ENCODE assay signal across 1 cellular context in the genomic region with DNA sequence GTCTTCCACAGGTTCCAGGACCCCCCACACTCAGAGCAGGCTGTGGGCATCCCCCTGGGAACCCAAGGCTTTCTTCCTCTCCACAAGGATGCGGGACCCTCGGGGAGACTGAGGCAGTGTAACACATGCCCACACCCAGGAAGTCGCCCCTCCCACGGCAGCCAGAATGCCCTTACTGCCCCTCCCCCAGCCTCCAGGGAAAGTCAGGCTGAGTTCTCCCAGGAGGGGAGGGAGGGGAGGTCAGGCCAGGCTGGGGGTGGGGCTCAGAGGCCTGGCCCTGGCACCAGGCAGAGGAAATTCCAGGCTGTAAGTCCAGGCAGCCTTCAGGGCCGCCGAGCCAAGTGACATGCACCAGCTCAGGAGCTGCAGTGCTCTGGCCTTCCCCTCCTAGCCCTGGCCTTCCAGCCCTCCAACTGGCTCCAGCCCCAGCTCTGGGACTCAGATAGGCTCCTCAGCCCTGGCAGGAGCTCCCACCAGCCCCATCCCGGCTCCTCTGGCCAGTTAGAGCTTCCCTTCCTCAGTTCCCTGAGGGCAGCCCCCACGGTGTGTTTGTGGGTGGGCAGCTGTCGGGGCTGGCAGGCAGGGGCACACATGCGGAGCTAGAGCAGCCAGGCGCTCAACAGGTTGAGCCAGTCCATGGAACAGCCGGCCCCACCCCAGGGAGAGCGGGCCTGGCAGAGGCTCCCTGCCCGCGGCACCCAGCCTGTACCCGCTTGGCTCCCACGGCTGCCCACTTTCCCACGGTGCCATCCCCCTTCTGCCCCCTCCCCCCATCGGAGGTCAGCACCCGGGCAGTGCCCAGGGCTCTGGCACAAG.
A peak's percentile ranks its signal among the peaks of the same experiment; 100 is the strongest.
TF ChIP-seq lines count a peak whose summit lies in the region.

No MANE protein-coding gene starts in this region.

TF ChIP-seq in HepG2, 621 proteins besides CTCF, POLR2A, EP300 and RAD21 (continued from another document and continues in another):
- TF ChIP-seq HNF4A (CRISPR knock-in tag; IDR thresholded peaks at IDR 0.05) = peak; percentile 26
- TF ChIP-seq ZFP36L2 (CRISPR knock-in tag; IDR thresholded peaks at IDR 0.05) = no peak
- no peak for TF ChIP-seq KLF12 (CRISPR knock-in tag; IDR thresholded peaks at IDR 0.05; ENCODE audit: borderline replicate concordance)
- TF ChIP-seq SOX13 (IDR thresholded peaks at IDR 0.05) = no peak
- TF ChIP-seq SOX13 (CRISPR knock-in tag; conservative IDR thresholded peaks at IDR 0.05 in 1 of 2, IDR thresholded peaks at IDR 0.05 in 1 of 2) = peak in 1 of 2 experiments; percentile 43; a peak in 1 of 4 replicates
- no peak for TF ChIP-seq KDM1A (CRISPR knock-in tag; IDR thresholded peaks at IDR 0.05)
- no peak for TF ChIP-seq KLF16 (CRISPR knock-in tag; IDR thresholded peaks at IDR 0.05)
- TF ChIP-seq SAFB2 (CRISPR knock-in tag; IDR thresholded peaks at IDR 0.05; ENCODE audit: borderline replicate concordance, low read depth) = no peak
- TF ChIP-seq SUZ12 (IDR thresholded peaks at IDR 0.05; ENCODE audit: low read depth, low read length) = no peak
- TF ChIP-seq DPF2 (CRISPR knock-in tag; IDR thresholded peaks at IDR 0.05; ENCODE audit: borderline replicate concordance, low read depth) = 0 out of 2 replicates have a peak, but pooled peaks have one; percentile 38
- TF ChIP-seq ETV6 (CRISPR knock-in tag; conservative IDR thresholded peaks at IDR 0.05) = no peak
- no peak for TF ChIP-seq TBL1XR1 (IDR thresholded peaks at IDR 0.05; ENCODE audit: borderline replicate concordance, low read length, partially characterized antibody)
- TF ChIP-seq ZFP91 (CRISPR knock-in tag; IDR thresholded peaks at IDR 0.05; ENCODE audit: borderline replicate concordance) = peak; percentile 9; the same call in 1 of the 2 replicates
- no peak for TF ChIP-seq SMYD3 (CRISPR knock-in tag; IDR thresholded peaks at IDR 0.05)
- TF ChIP-seq, protein P1, sequence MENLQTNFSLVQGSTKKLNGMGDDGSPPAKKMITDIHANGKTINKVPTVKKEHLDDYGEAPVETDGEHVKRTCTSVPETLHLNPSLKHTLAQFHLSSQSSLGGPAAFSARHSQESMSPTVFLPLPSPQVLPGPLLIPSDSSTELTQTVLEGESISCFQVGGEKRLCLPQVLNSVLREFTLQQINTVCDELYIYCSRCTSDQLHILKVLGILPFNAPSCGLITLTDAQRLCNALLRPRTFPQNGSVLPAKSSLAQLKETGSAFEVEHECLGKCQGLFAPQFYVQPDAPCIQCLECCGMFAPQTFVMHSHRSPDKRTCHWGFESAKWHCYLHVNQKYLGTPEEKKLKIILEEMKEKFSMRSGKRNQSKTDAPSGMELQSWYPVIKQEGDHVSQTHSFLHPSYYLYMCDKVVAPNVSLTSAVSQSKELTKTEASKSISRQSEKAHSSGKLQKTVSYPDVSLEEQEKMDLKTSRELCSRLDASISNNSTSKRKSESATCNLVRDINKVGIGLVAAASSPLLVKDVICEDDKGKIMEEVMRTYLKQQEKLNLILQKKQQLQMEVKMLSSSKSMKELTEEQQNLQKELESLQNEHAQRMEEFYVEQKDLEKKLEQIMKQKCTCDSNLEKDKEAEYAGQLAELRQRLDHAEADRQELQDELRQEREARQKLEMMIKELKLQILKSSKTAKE (CRISPR knock-in tag; IDR thresholded peaks at IDR 0.05; ENCODE audit: borderline replicate concordance) = no peak
- TF ChIP-seq THAP11 (CRISPR knock-in tag; IDR thresholded peaks at IDR 0.05) = peak; percentile 67; the same call in 1 of the 2 replicates
- peak; percentile 33; the same call in 1 of the 2 replicates for TF ChIP-seq FOXA3 (CRISPR knock-in tag; IDR thresholded peaks at IDR 0.05)
- TF ChIP-seq SOX6 (IDR thresholded peaks at IDR 0.05) = no peak
- peak; percentile 46 for TF ChIP-seq SOX6 (CRISPR knock-in tag; IDR thresholded peaks at IDR 0.05)
- TF ChIP-seq HHEX (CRISPR knock-in tag; IDR thresholded peaks at IDR 0.05) = no peak
- TF ChIP-seq NFE2L1 (CRISPR knock-in tag; IDR thresholded peaks at IDR 0.05; ENCODE audit: borderline replicate concordance) = no peak
- TF ChIP-seq, protein P2, sequence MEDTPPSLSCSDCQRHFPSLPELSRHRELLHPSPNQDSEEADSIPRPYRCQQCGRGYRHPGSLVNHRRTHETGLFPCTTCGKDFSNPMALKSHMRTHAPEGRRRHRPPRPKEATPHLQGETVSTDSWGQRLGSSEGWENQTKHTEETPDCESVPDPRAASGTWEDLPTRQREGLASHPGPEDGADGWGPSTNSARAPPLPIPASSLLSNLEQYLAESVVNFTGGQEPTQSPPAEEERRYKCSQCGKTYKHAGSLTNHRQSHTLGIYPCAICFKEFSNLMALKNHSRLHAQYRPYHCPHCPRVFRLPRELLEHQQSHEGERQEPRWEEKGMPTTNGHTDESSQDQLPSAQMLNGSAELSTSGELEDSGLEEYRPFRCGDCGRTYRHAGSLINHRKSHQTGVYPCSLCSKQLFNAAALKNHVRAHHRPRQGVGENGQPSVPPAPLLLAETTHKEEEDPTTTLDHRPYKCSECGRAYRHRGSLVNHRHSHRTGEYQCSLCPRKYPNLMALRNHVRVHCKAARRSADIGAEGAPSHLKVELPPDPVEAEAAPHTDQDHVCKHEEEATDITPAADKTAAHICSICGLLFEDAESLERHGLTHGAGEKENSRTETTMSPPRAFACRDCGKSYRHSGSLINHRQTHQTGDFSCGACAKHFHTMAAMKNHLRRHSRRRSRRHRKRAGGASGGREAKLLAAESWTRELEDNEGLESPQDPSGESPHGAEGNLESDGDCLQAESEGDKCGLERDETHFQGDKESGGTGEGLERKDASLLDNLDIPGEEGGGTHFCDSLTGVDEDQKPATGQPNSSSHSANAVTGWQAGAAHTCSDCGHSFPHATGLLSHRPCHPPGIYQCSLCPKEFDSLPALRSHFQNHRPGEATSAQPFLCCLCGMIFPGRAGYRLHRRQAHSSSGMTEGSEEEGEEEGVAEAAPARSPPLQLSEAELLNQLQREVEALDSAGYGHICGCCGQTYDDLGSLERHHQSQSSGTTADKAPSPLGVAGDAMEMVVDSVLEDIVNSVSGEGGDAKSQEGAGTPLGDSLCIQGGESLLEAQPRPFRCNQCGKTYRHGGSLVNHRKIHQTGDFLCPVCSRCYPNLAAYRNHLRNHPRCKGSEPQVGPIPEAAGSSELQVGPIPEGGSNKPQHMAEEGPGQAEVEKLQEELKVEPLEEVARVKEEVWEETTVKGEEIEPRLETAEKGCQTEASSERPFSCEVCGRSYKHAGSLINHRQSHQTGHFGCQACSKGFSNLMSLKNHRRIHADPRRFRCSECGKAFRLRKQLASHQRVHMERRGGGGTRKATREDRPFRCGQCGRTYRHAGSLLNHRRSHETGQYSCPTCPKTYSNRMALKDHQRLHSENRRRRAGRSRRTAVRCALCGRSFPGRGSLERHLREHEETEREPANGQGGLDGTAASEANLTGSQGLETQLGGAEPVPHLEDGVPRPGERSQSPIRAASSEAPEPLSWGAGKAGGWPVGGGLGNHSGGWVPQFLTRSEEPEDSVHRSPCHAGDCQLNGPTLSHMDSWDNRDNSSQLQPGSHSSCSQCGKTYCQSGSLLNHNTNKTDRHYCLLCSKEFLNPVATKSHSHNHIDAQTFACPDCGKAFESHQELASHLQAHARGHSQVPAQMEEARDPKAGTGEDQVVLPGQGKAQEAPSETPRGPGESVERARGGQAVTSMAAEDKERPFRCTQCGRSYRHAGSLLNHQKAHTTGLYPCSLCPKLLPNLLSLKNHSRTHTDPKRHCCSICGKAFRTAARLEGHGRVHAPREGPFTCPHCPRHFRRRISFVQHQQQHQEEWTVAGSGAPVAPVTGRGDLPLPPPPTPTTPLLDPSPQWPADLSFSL (CRISPR knock-in tag; IDR thresholded peaks at IDR 0.05) = no peak
- no peak; the same call in 1 of the 2 replicates for TF ChIP-seq ZC3H13 (CRISPR knock-in tag; IDR thresholded peaks at IDR 0.05)
- no peak for TF ChIP-seq TFDP2 (CRISPR knock-in tag; IDR thresholded peaks at IDR 0.05)
- no peak for TF ChIP-seq DMAP1 (CRISPR knock-in tag; IDR thresholded peaks at IDR 0.05)
- no peak for TF ChIP-seq CREB1 (IDR thresholded peaks at IDR 0.05)
- TF ChIP-seq CREB1 (CRISPR knock-in tag; IDR thresholded peaks at IDR 0.05) = no peak
- TF ChIP-seq TRAFD1 (CRISPR knock-in tag; IDR thresholded peaks at IDR 0.05; ENCODE audit: borderline replicate concordance) = no peak
- no peak for TF ChIP-seq ZKSCAN8 (CRISPR knock-in tag; IDR thresholded peaks at IDR 0.05; ENCODE audit: borderline replicate concordance)
- TF ChIP-seq ETV5 (CRISPR knock-in tag; IDR thresholded peaks at IDR 0.05; ENCODE audit: borderline replicate concordance) = peak; percentile 49; the same call in 1 of the 2 replicates
- TF ChIP-seq, protein P3, sequence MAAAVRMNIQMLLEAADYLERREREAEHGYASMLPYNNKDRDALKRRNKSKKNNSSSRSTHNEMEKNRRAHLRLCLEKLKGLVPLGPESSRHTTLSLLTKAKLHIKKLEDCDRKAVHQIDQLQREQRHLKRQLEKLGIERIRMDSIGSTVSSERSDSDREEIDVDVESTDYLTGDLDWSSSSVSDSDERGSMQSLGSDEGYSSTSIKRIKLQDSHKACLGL (CRISPR knock-in tag; IDR thresholded peaks at IDR 0.05) = peak; percentile 55; the same call in 1 of the 2 replicates
- no peak for TF ChIP-seq ZNF367 (CRISPR knock-in tag; IDR thresholded peaks at IDR 0.05; ENCODE audit: borderline replicate concordance)
- TF ChIP-seq PRDM4 (CRISPR knock-in tag; IDR thresholded peaks at IDR 0.05; ENCODE audit: borderline replicate concordance) = no peak
- no peak for TF ChIP-seq ZMAT5 (CRISPR knock-in tag; IDR thresholded peaks at IDR 0.05; ENCODE audit: borderline replicate concordance, low read depth)
- TF ChIP-seq GABPA (IDR thresholded peaks at IDR 0.05; ENCODE audit: low read depth, low read length) = no peak
- peak; percentile 25; the same call in 1 of the 2 replicates for TF ChIP-seq GABPA (CRISPR knock-in tag; IDR thresholded peaks at IDR 0.05; ENCODE audit: low read depth)
- peak; percentile 53 for TF ChIP-seq HDAC2 (CRISPR knock-in tag; IDR thresholded peaks at IDR 0.05)
- TF ChIP-seq RBM22 (optimal IDR thresholded peaks at IDR 0.05; ENCODE audit: low read length) = no peak
- 0 out of 2 replicates have a peak, but pooled peaks have one; percentile 8 for TF ChIP-seq ZNF263 (CRISPR knock-in tag; IDR thresholded peaks at IDR 0.05)
- TF ChIP-seq ZNF773 (CRISPR knock-in tag; IDR thresholded peaks at IDR 0.05; ENCODE audit: borderline replicate concordance) = no peak
